In the genomic region with DNA sequence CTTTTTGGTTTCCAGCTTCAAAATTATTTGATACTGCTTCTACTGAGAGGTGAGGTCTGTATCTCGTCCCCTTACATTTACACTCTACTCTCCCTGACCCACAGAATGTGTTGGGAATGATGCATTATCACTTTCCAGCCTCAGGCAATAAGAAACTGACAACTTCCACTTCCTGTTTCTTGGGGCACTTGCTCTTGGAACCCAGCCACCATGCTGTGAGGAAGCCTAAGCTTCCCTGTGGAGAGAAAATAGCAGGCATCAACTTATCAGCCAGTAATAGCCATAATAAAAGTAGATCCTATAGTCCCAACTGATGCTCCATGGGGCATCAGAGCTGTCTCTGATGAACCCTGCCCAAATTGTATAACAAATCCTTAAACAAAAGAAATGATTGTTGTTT, we compare ENCODE assay signal across 14 cellular contexts. TPM values are rescaled to one million over a fixed set of nuclear protein-coding genes. Genes with fewer than 3 reads are reported as not detected.
DNase-seq lines count a peak whose midpoint lies in the region; ATAC-seq, FAIRE-seq and TF ChIP-seq lines count a peak whose summit lies in the region.
"Had no signal": no experiment of that assay in that cellular context is flagged by ENCODE, and none has a peak within 500 bp of the region (broad histone marks: within the 10 kb centered on the region; RNA-seq: fewer than 3 reads in every experiment).

No MANE protein-coding gene starts in this region.

- H3K23ac ChIP-seq in H1 (ENCODE audit: insufficient read length): no peak overlapping the region

- no peak overlapping the region for H3K18ac ChIP-seq in H1 (ENCODE audit: extremely low read depth, low read length)

- CTCF ChIA-PET in H1 (lab: Charles Lee; ENCODE audit: partially characterized antibody): interaction anchor here (0.6 to 2.4 kb wide), 5 partner anchors 11 to 239 kb away, joined by 3 to 10 read pairs (median 4); no protein-coding TSS in a partner anchor

- H4K8ac ChIP-seq in H1 (ENCODE audit: extremely low read depth, insufficient read depth, low read length): no peak overlapping the region

- no peak overlapping the region for H2BK12ac ChIP-seq in H1 (ENCODE audit: low read depth, low read length)

- H3K9me3 ChIP-seq in GM23248 (ENCODE audit: low read depth) (no peaks in the 10 kb centered on the region), H1 (ENCODE audit: insufficient read depth in 2 of 2, low read depth in 1 of 2, low read length in 1 of 2) (peaks cover 6 to 7% of the 10 kb centered on the region in 2 experiments), lower lobe of right lung (peaks cover 21% of the 10 kb centered on the region)

- no peak overlapping the region for H2BK20ac ChIP-seq in H1 (ENCODE audit: low read length)

- no peak overlapping the region for H4K5ac ChIP-seq in H1 (ENCODE audit: insufficient read length, low read depth, low read length)

- DNase-seq in CD1c-positive myeloid dendritic cell (ENCODE audit: extremely low spot score) (peak; percentile 57), GM23248 (peak; percentile 21), NCI-H226 (peak; percentile 69), H1 (ENCODE audit: low read depth in 1 of 2, low spot score in 2 of 2) (no peak), lower lobe of right lung (no peak), Ammon's horn (ENCODE audit: low spot score) (no peak)
- no peak for DNase-seq in activated CD4-positive, alpha-beta T cell treated with anti-CD3 and anti-CD28 coated beads, Interleukin-2, amount 50 U/mL, for 1 hour
- DNase-seq: cerebellar nuclear complex, DND-41, NCI-H187 had no signal

- ATAC-seq in HG02678 (IDR thresholded peaks at IDR 0.05; ENCODE audit: unreplicated experiment): no peak
- ATAC-seq in lower lobe of right lung: no peak
- ATAC-seq: stimulated activated memory B cell treated with anti-CD40 and anti-IgM and Interleukin-4, amounts not matched to agents 10 μg/mL and 1 μg/mL and 100 μg/mL, for 72 hours had no signal

- peaks cover 2% of the 10 kb centered on the region; the same call in 1 of the 2 replicates for H3K79me1 ChIP-seq in H1 (ENCODE audit: low read depth, low read length)

- no peaks in the 10 kb centered on the region for H3K36me3 ChIP-seq in GM23248 (ENCODE audit: low read depth)
- peaks cover 0 to 4% (median 0%) of the 10 kb centered on the region in 4 experiments; a peak in 1 of 8 replicates for H3K36me3 ChIP-seq in H1 (ENCODE audit: control insufficient read depth in 2 of 4, insufficient read depth in 4 of 4, low read length in 3 of 4)
- peaks cover 4% of the 10 kb centered on the region for H3K36me3 ChIP-seq in lower lobe of right lung

- H3K4me2 ChIP-seq in GM23248 (ENCODE audit: unreplicated experiment) (no peak overlapping the region), H1 (ENCODE audit: insufficient read depth in 1 of 2, low read depth in 2 of 2, low read length in 2 of 2) (no peak overlapping the region)

- no peak overlapping the region for H2BK15ac ChIP-seq in H1 (ENCODE audit: low read length)

- H3K4me3 ChIP-seq in GM23248 (no peak overlapping the region), H1 (ENCODE audit: extremely low read depth in 1 of 4, insufficient read depth in 2 of 4, low read depth in 3 of 4, low read length in 4 of 4) (no peak overlapping the region), lower lobe of right lung (no peak overlapping the region)
- H3K4me3 ChIP-seq: esophagus muscularis mucosa had no signal

- no peak for TF ChIP-seq RAD21 in H1 (IDR thresholded peaks at IDR 0.05 in 1 of 2, conservative IDR thresholded peaks at IDR 0.05 in 1 of 2; ENCODE audit: low read depth in 2 of 2, low read length in 2 of 2)

- FAIRE-seq in H1 (lab: Jason Lieb, UNC): peak; percentile 58

- WGBS in GM23248 (ENCODE audit: low coverage in 1 of 2, low lambda C conversion rate in 2 of 2, missing lambda C conversion rate in 2 of 2), 2 experiments: 94 to 95% methylated on average over 1 of the region's 1 CpG
- 41% methylated on average over 1 of the region's 1 CpG; no CpG with 5 or more reads in 1 of the 2 experiments for WGBS in H1 (ENCODE audit: extremely low coverage in 1 of 2, insufficient coverage in 1 of 2, insufficient read length in 1 of 2, insufficient replicate concordance in 2 of 2, low coverage in 1 of 2, low lambda C conversion rate in 2 of 2, missing lambda C conversion rate in 1 of 2), 2 experiments

- peaks cover 53% of the 10 kb centered on the region for H3K79me2 ChIP-seq in GM23248 (ENCODE audit: insufficient read depth)
- H3K79me2 ChIP-seq in H1 (ENCODE audit: control insufficient read depth in 1 of 2, insufficient read depth in 2 of 2, low read length in 2 of 2): peaks cover 0 to 3% of the 10 kb centered on the region in 2 experiments; a peak in 1 of 4 replicates
- H3K79me2 ChIP-seq: parathyroid adenoma had no signal

- H3K9me2 ChIP-seq in GM23248 (ENCODE audit: insufficient read depth): no peaks in the 10 kb centered on the region

- no peak overlapping the region for H4K91ac ChIP-seq in H1 (replicated peaks; ENCODE audit: insufficient read length, low read length)

- no peak for TF ChIP-seq CTCF in H1 (IDR thresholded peaks at IDR 0.05; ENCODE audit: control extremely low read depth in 1 of 3, insufficient read depth in 1 of 3, low read depth in 1 of 3, low read length in 3 of 3)
- no peak for TF ChIP-seq CTCF in lower lobe of right lung (IDR thresholded peaks at IDR 0.05)

- intact Hi-C loops in lower lobe of right lung (cut with DNase I): no loop called here

- H3K27me3 ChIP-seq in GM23248 (replicated peaks; ENCODE audit: insufficient read depth) (no peaks in the 10 kb centered on the region), H1 (replicated peaks in 1 of 4; ENCODE audit: control insufficient read depth in 3 of 4, extremely low read depth in 1 of 4, insufficient read depth in 3 of 4, low read length in 3 of 4) (no peaks in the 10 kb centered on the region; a peak in 1 of 7 replicates), lower lobe of right lung (ENCODE audit: low read depth) (no peaks in the 10 kb centered on the region)
- H3K27me3 ChIP-seq: esophagus muscularis mucosa had no signal

- H2AK5ac ChIP-seq in H1 (ENCODE audit: low read depth, low read length): no peak overlapping the region

- no peak for TF ChIP-seq POLR2A in H1 (IDR thresholded peaks at IDR 0.05; ENCODE audit: control extremely low read depth in 1 of 2, low read depth in 2 of 2, low read length in 2 of 2)

- no peaks in the 10 kb centered on the region for H4K20me1 ChIP-seq in GM23248 (ENCODE audit: insufficient read depth)
- peaks cover 0 to 1% of the 10 kb centered on the region in 2 experiments for H4K20me1 ChIP-seq in H1 (replicated peaks in 1 of 2; ENCODE audit: control insufficient read depth in 1 of 2, insufficient read depth in 2 of 2, low read length in 2 of 2)

- no peak overlapping the region for H2BK5ac ChIP-seq in H1 (ENCODE audit: low read depth, low read length)

- no peak overlapping the region for H3K56ac ChIP-seq in H1 (replicated peaks; ENCODE audit: insufficient read length, low read depth, low read length)

- H2AFZ ChIP-seq in GM23248 (no peak overlapping the region), H1 (ENCODE audit: low read length) (no peak overlapping the region)
- H2AFZ ChIP-seq: parathyroid adenoma had no signal

- peaks cover 14% of the 10 kb centered on the region for H3K4me1 ChIP-seq in GM23248 (ENCODE audit: insufficient read depth)
- peaks cover 0 to 8% (median 6%) of the 10 kb centered on the region in 4 experiments; a peak in 4 of 7 replicates for H3K4me1 ChIP-seq in H1 (replicated peaks in 1 of 4; ENCODE audit: control insufficient read depth in 3 of 4, insufficient read depth in 4 of 4, low read length in 3 of 4)
- H3K4me1 ChIP-seq in lower lobe of right lung: peaks cover 4% of the 10 kb centered on the region
- H3K4me1 ChIP-seq: parathyroid adenoma had no signal

- no peak overlapping the region for H3K14ac ChIP-seq in H1 (ENCODE audit: insufficient read length)

- no peaks in the 10 kb centered on the region; the same call in 1 of the 2 replicates for H3K23me2 ChIP-seq in H1 (ENCODE audit: low read depth, low read length)

- no peak for TF ChIP-seq EP300 in H1 (IDR thresholded peaks at IDR 0.05; ENCODE audit: borderline replicate concordance in 1 of 2, low read depth in 2 of 2, low read length in 2 of 2)

- peaks cover 1% of the 10 kb centered on the region; the same call in 1 of the 2 replicates for H3F3A ChIP-seq in GM23248 (ENCODE audit: insufficient read depth)

- no peak overlapping the region for H2BK120ac ChIP-seq in H1 (replicated peaks; ENCODE audit: low read depth, low read length)

- H3K27ac ChIP-seq in GM23248: no peak overlapping the region
- H3K27ac ChIP-seq in H1 (ENCODE audit: low read depth, low read length): no peak overlapping the region
- no peak overlapping the region for H3K27ac ChIP-seq in lower lobe of right lung
- H3K27ac ChIP-seq: esophagus muscularis mucosa, parathyroid adenoma had no signal

- no peak overlapping the region for H3K4ac ChIP-seq in H1 (replicated peaks; ENCODE audit: insufficient read length, low read depth, low read length)

- in situ Hi-C loops in GM23248 (cut with MboI): no loop called here

- POLR2A ChIA-PET in H1 (lab: Charles Lee; ENCODE audit: partially characterized antibody): interaction anchor here (0.6 to 1.1 kb wide), 2 partner anchors 9 to 1010 kb away, joined by 3 read pairs; no protein-coding TSS in a partner anchor

- no peak overlapping the region for H3K9ac ChIP-seq in GM23248
- H3K9ac ChIP-seq in H1 (replicated peaks in 1 of 4; ENCODE audit: extremely low read depth in 1 of 4, low read depth in 3 of 4, low read length in 3 of 4): no peak overlapping the region
- H3K9ac ChIP-seq: parathyroid adenoma had no signal

TF ChIP-seq in H1, 55 proteins besides CTCF, POLR2A, EP300 and RAD21 (continues in another document):
- TF ChIP-seq NANOG (IDR thresholded peaks at IDR 0.05; ENCODE audit: insufficient read depth, low read depth, low read length, poor library complexity, severe bottlenecking) (peak; percentile 57), MAX (IDR thresholded peaks at IDR 0.05) (no peak), RNF2 (IDR thresholded peaks at IDR 0.05; ENCODE audit: borderline replicate concordance, low read depth, low read length, missing control alignments, poor library complexity, severe bottlenecking) (no peak)

RNA-seq across cellular contexts. Expression of gene RELL1, which starts 32.6 kb away (rescaled TPM):
- 39.2 and 42.5 TPM in 2 replicates for total RNA-seq in GM23248 (2014; rRNA removed; shearing (Covaris generic))
- polyA plus RNA-seq in GM23248 (2016; fragmentation: Nextera tagmentation; extraction: Ambion mirVana) (7.7 TPM in 2 replicates), H1 (2011; rRNA removed) (2.1 and 2.2 TPM in 2 replicates)
- total RNA-seq in H1 (2021; fragmentation: NEBNext Ultra II Directional; extraction: Animal tissue kit (Norgen Biotek cat#: 25700)): 13.7 and 14.1 TPM in 2 replicates
- polyA plus RNA-seq in H1 (2011; cell fraction: cytosol; rRNA removed): 2.9 TPM
- polyA plus RNA-seq in H1 (2011; cell fraction: nucleus; rRNA removed): 2.5 TPM
- polyA plus RNA-seq in H1 (2012, experiment 1 of 2): 2.9 to 4.0 TPM (median 3.1 TPM) in 4 replicates
- polyA plus RNA-seq in H1 (2012, experiment 2 of 2): 0.68 TPM
- polyA plus RNA-seq in H1 (2013, experiment 1 of 2): 8.5 TPM
- polyA plus RNA-seq in H1 (2013, experiment 2 of 2): 10.2 TPM
- 10.9 and 12.0 TPM in 2 replicates for polyA minus RNA-seq in H1 (2011; rRNA and poly(A)+ RNA removed)
- 9.8 TPM for polyA minus RNA-seq in H1 (2011; cell fraction: cytosol; rRNA and poly(A)+ RNA removed)
- 10.0 TPM for polyA minus RNA-seq in H1 (2011; cell fraction: nucleus; rRNA and poly(A)+ RNA removed)
- total RNA-seq in lower lobe of right lung: 33.5 TPM

Comparison
In these comparisons a context has a peak if more than half of its experiments do, and no peak if none do; other contexts are left out.
1. DNase-seq: peak in CD1c-positive myeloid dendritic cell (single experiment), GM23248 (single experiment) and NCI-H226 (single experiment); none in H1 (0 of 2), lower lobe of right lung (single experiment), Ammon's horn (single experiment) and activated CD4-positive, alpha-beta T cell treated with anti-CD3 and anti-CD28 coated beads, Interleukin-2, amount 50 U/mL, for 1 hour (single experiment).